ENCODE assay signal across 21 cellular contexts in genomic region chr4:10478621-10479020, GRCh38.
"Had no signal": no experiment of that assay in that cellular context is flagged by ENCODE, and none has a peak within 500 bp of the region (broad histone marks: within the 10 kb centered on the region; RNA-seq: fewer than 3 reads in every experiment).

No MANE protein-coding gene starts in this region.

- H3K36me3 Mint-ChIP-seq: immature natural killer cell; mesothelial cell of epicardium; naive B cell; naive thymus-derived CD8-positive, alpha-beta T cell had no signal

- H3K79me2 ChIP-seq: hepatocyte had no signal

- ATAC-seq: foreskin keratinocyte; gastroesophageal sphincter; heart left ventricle; left cardiac atrium; left lung; left ventricle myocardium superior; lower lobe of right lung; mucosa of descending colon; naive thymus-derived CD8-positive, alpha-beta T cell had no signal

- H3K27ac Mint-ChIP-seq: immature natural killer cell; mesothelial cell of epicardium; naive B cell; naive thymus-derived CD8-positive, alpha-beta T cell had no signal

- H3K4me3 Mint-ChIP-seq: immature natural killer cell; mesothelial cell of epicardium; naive B cell; naive thymus-derived CD8-positive, alpha-beta T cell had no signal

- H3K27me3 ChIP-seq: foreskin keratinocyte, gastroesophageal sphincter, hepatocyte, left lung had no signal

- H2AFZ ChIP-seq: hepatocyte had no signal

- H3K4me3 ChIP-seq: coronary artery, dorsolateral prefrontal cortex, esophagus muscularis mucosa, gastroesophageal sphincter, heart left ventricle, hepatocyte, left lung, lower lobe of right lung, mucosa of descending colon had no signal

- H3K9me3 Mint-ChIP-seq: immature natural killer cell; mesothelial cell of epicardium; naive B cell; naive thymus-derived CD8-positive, alpha-beta T cell had no signal

- H3K36me3 ChIP-seq: esophagus muscularis mucosa, gastroesophageal sphincter, heart left ventricle, left lung, lower lobe of right lung had no signal

- H3K4me1 ChIP-seq: esophagus muscularis mucosa, foreskin keratinocyte, gastroesophageal sphincter, heart left ventricle, left lung, lower lobe of right lung had no signal

- H3K4me2 ChIP-seq: hepatocyte had no signal

- H3K9me3 ChIP-seq: esophagus muscularis mucosa, gastroesophageal sphincter, heart left ventricle, left lung, lower lobe of right lung, mucosa of descending colon had no signal

- DNase-seq: dermis blood vessel endothelial cell; dorsolateral prefrontal cortex; effector CD4-positive, alpha-beta T cell; effector memory CD4-positive, alpha-beta T cell; heart left ventricle; hypothalamus; immature natural killer cell; left cardiac atrium; left lung; left ventricle myocardium superior; lower lobe of right lung; mesenchymal stem cell; mucosa of descending colon; naive B cell; naive thymus-derived CD8-positive, alpha-beta T cell had no signal

- H3K27ac ChIP-seq: coronary artery, dorsolateral prefrontal cortex, esophagus muscularis mucosa, foreskin keratinocyte, gastroesophageal sphincter, heart left ventricle, hepatocyte, left lung, lower lobe of right lung had no signal

- H3K4me1 Mint-ChIP-seq: immature natural killer cell; mesothelial cell of epicardium; naive B cell; naive thymus-derived CD8-positive, alpha-beta T cell had no signal
